In the genomic region with DNA sequence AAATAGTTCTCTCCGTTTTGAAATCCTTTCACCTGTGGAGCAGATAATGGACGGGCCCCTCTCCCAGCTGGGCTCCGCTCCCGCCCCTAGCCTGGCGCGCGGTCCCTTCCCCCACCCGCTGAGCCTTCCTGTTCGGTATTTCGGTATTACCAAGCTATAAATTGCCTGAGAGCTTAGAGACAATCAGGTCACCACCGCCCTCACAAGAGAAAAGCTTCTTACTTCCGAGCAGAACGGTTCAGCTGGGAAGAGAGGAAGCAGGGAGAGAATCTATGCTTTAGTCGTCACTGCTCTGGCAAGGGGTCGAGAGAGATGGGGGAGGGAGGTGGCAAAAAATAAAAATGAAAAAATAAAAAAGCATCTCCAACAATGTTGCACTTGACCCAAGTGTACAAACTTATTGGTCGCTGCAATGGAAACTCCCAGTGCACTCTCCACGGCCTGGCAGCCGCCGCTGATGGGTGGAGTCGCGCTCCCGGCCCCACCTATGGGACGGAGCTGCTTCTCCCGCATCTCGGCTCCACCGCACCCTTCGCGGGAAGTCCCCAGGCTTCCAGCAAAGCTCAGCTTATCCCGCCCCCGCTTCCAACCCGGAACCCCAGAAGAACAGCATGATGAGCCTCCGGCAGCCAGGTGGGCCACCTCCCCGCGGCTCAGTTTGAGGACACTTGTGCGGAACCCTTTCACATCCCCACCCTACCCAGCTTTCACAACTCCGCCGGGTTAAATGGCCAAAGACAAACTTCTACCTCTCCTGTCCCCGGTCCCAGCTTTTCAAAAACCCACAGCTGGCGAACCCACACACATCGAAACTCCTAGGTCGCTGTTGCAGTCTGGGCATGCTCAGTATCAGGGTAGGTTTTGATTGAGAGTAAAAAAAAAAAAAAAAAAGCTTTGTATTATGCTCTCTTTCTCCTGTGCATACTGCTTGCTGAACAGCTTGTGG, we compare ENCODE assay signal across 9 cellular contexts. TPM values are rescaled to one million over a fixed set of nuclear protein-coding genes. Genes with fewer than 3 reads are reported as not detected.
DNase-seq lines count a peak whose midpoint lies in the region; ATAC-seq, FAIRE-seq and TF ChIP-seq lines count a peak whose summit lies in the region.
"Had no signal": no experiment of that assay in that cellular context is flagged by ENCODE, and none has a peak within 500 bp of the region (broad histone marks: within the 10 kb centered on the region; RNA-seq: fewer than 3 reads in every experiment).

No MANE protein-coding gene starts in this region.

- WGBS in H1 (ENCODE audit: extremely low coverage in 1 of 2, insufficient coverage in 1 of 2, insufficient read length in 1 of 2, insufficient replicate concordance in 2 of 2, low coverage in 1 of 2, low lambda C conversion rate in 2 of 2, missing lambda C conversion rate in 1 of 2), 2 experiments, result 1% methylated on average over 34 of the region's 41 CpGs; no CpG with 5 or more reads in 1 of the 2 experiments

- H2AFZ ChIP-seq in H1 (ENCODE audit: low read length), result peak overlapping the region; percentile 69

- POLR2A ChIA-PET in AG04450 (lab: Yijun Ruan, JAX), result interaction anchor here (0.6 to 1.6 kb wide), 4 partner anchors 65 to 1328 kb away, joined by 3 to 9 read pairs (median 4); no protein-coding TSS in a partner anchor
- POLR2A ChIA-PET in H1 (lab: Charles Lee; ENCODE audit: partially characterized antibody), result interaction anchor here (0.6 to 2.6 kb wide), 26 partner anchors 9 to 1365 kb away, joined by 3 to 9 read pairs (median 4); no protein-coding TSS in a partner anchor

- H4K91ac ChIP-seq in H1 (replicated peaks; ENCODE audit: insufficient read length, low read length), result peak overlapping the region; percentile 72

- H3K23me2 ChIP-seq in H1 (ENCODE audit: low read depth, low read length), result peaks cover 4% of the 10 kb centered on the region

- no peaks in the 10 kb centered on the region; the same call in 1 of the 2 replicates for H3K9me3 ChIP-seq in AG04450 (ENCODE audit: control insufficient read depth, insufficient read depth, low read length)
- H3K9me3 ChIP-seq in H1 (ENCODE audit: insufficient read depth in 2 of 2, low read depth in 1 of 2, low read length in 1 of 2), result no peaks in the 10 kb centered on the region
- H3K9me3 ChIP-seq: neutrophil had no signal

- H2AK5ac ChIP-seq in H1 (ENCODE audit: low read depth, low read length), result no peak overlapping the region

- no peak overlapping the region for H2BK20ac ChIP-seq in H1 (ENCODE audit: low read length)

- DNase-seq in AG04450 (ENCODE audit: low read depth, low spot score), result no peak
- peak; percentile 89 for DNase-seq in NCI-H774 (lab: John Stamatoyannopoulos, UW)
- peak; percentile 50 to 86 for DNase-seq in H1 (ENCODE audit: low read depth in 1 of 2, low spot score in 2 of 2)
- DNase-seq in mesenteric fat pad (ENCODE audit: low spot score), result peak; percentile 83
- DNase-seq in activated effector memory CD4-positive, alpha-beta T cell treated with anti-CD3 and anti-CD28 coated beads, Interleukin-2, amount 50 U/mL, for 16 hours, result no peak
- no peak for DNase-seq in activated CD4-positive, alpha-beta T cell treated with anti-CD3 and anti-CD28 coated beads, Interleukin-2, amount 50 U/mL, for 1 hour

- peak overlapping the region; percentile 59; the same call in 1 of the 2 replicates for H4K8ac ChIP-seq in H1 (ENCODE audit: extremely low read depth, insufficient read depth, low read length)

- peaks cover 5 to 41% of the 10 kb centered on the region in 2 experiments for H3K79me2 ChIP-seq in H1 (ENCODE audit: control insufficient read depth in 1 of 2, insufficient read depth in 2 of 2, low read length in 2 of 2)

- peak overlapping the region; percentile 55 to 65 (median 56); a peak in 6 of 7 replicates for H3K9ac ChIP-seq in H1 (replicated peaks in 1 of 4; ENCODE audit: extremely low read depth in 1 of 4, low read depth in 3 of 4, low read length in 3 of 4)

- H2BK5ac ChIP-seq in H1 (ENCODE audit: low read depth, low read length), result peak overlapping the region; percentile 90

- peaks cover 0 to 6% (median 0%) of the 10 kb centered on the region in 4 experiments; a peak in 3 of 7 replicates for H3K4me1 ChIP-seq in H1 (replicated peaks in 1 of 4; ENCODE audit: control insufficient read depth in 3 of 4, insufficient read depth in 4 of 4, low read length in 3 of 4)

- TF ChIP-seq EP300 in H1 (IDR thresholded peaks at IDR 0.05; ENCODE audit: borderline replicate concordance in 1 of 2, low read depth in 2 of 2, low read length in 2 of 2), result peak in 1 of 2 experiments; percentile 88; a peak in 1 of 3 replicates

- H3K27me3 ChIP-seq in AG04450 (ENCODE audit: control insufficient read depth, insufficient read depth, low read length), result no peaks in the 10 kb centered on the region
- H3K27me3 ChIP-seq in H1 (replicated peaks in 1 of 4; ENCODE audit: control insufficient read depth in 3 of 4, extremely low read depth in 1 of 4, insufficient read depth in 3 of 4, low read length in 3 of 4), result no peaks in the 10 kb centered on the region

- peak overlapping the region; percentile 71 for H3K56ac ChIP-seq in H1 (replicated peaks; ENCODE audit: insufficient read length, low read depth, low read length)

- H2BK120ac ChIP-seq in H1 (replicated peaks; ENCODE audit: low read depth, low read length), result peak overlapping the region; percentile 26

- peak overlapping the region; percentile 29 for H3K4ac ChIP-seq in H1 (replicated peaks; ENCODE audit: insufficient read length, low read depth, low read length)

- H4K20me1 ChIP-seq in H1 (replicated peaks in 1 of 2; ENCODE audit: control insufficient read depth in 1 of 2, insufficient read depth in 2 of 2, low read length in 2 of 2), result peaks cover 0 to 2% of the 10 kb centered on the region in 2 experiments

- CTCF ChIA-PET in AG04450 (lab: Charles Lee), result interaction anchor here (0.6 to 2.1 kb wide), 5 partner anchors 10 to 507 kb away, joined by 3 to 5 read pairs (median 3); no protein-coding TSS in a partner anchor
- CTCF ChIA-PET in H1 (lab: Charles Lee; ENCODE audit: partially characterized antibody), result interaction anchor here (0.6 to 1.3 kb wide), 8 partner anchors 9 to 256 kb away, joined by 3 to 5 read pairs (median 4); no protein-coding TSS in a partner anchor

- H3K23ac ChIP-seq in H1 (ENCODE audit: insufficient read length), result no peak overlapping the region

- peak; percentile 59 to 62 for TF ChIP-seq POLR2A in H1 (IDR thresholded peaks at IDR 0.05; ENCODE audit: control extremely low read depth in 1 of 2, low read depth in 2 of 2, low read length in 2 of 2)

- H2BK12ac ChIP-seq in H1 (ENCODE audit: low read depth, low read length), result no peak overlapping the region; the same call in 1 of the 2 replicates

- TF ChIP-seq RAD21 in H1 (IDR thresholded peaks at IDR 0.05 in 1 of 2, conservative IDR thresholded peaks at IDR 0.05 in 1 of 2; ENCODE audit: low read depth in 2 of 2, low read length in 2 of 2), result peak; percentile 14 to 28; a peak in 3 of 4 replicates

- TF ChIP-seq CTCF in AG04450 (IDR thresholded peaks at IDR 0.05; ENCODE audit: low read depth, low read length) (no peak), H1 (IDR thresholded peaks at IDR 0.05; ENCODE audit: control extremely low read depth in 1 of 3, insufficient read depth in 1 of 3, low read depth in 1 of 3, low read length in 3 of 3) (no peak)

- H2BK15ac ChIP-seq in H1 (ENCODE audit: low read length), result no peak overlapping the region

- H4K5ac ChIP-seq in H1 (ENCODE audit: insufficient read length, low read depth, low read length), result peak overlapping the region; percentile 96

- H3K4me2 ChIP-seq in H1 (ENCODE audit: insufficient read depth in 1 of 2, low read depth in 2 of 2, low read length in 2 of 2), result peak overlapping the region; percentile 83

- no peak overlapping the region for H3K14ac ChIP-seq in H1 (ENCODE audit: insufficient read length)

- FAIRE-seq in H1 (lab: Jason Lieb, UNC), result no peak

- no peaks in the 10 kb centered on the region for H3K36me3 ChIP-seq in H1 (ENCODE audit: control insufficient read depth in 2 of 4, insufficient read depth in 4 of 4, low read length in 3 of 4)
- H3K36me3 ChIP-seq: neutrophil had no signal

- ATAC-seq in GM19025 (IDR thresholded peaks at IDR 0.05; ENCODE audit: low read depth, unreplicated experiment), result peak; percentile 36
- ATAC-seq in HG03378 (IDR thresholded peaks at IDR 0.05; ENCODE audit: unreplicated experiment), result peak; percentile 42

- H3K27ac ChIP-seq in AG04450 (ENCODE audit: low read depth, low read length), result peak overlapping the region; percentile 52
- H3K27ac ChIP-seq in H1 (ENCODE audit: low read depth, low read length), result peak overlapping the region; percentile 62
- H3K27ac ChIP-seq: neutrophil had no signal

- no peaks in the 10 kb centered on the region for H3K79me1 ChIP-seq in H1 (ENCODE audit: low read depth, low read length)

- H3K4me3 ChIP-seq in AG04450 (ENCODE audit: low read depth, low read length) (peak overlapping the region; percentile 87), H1 (ENCODE audit: extremely low read depth in 1 of 4, insufficient read depth in 2 of 4, low read depth in 3 of 4, low read length in 4 of 4) (peak overlapping the region; percentile 82 to 86 (median 84))

- H3K18ac ChIP-seq in H1 (ENCODE audit: extremely low read depth, low read length), result peak overlapping the region; percentile 72; the same call in 1 of the 2 replicates

TF ChIP-seq in H1, 55 proteins besides CTCF, POLR2A, EP300 and RAD21 (continues in another document):
- TF ChIP-seq TEAD4 (IDR thresholded peaks at IDR 0.05; ENCODE audit: low read depth, low read length), result peak; percentile 45; the same call in 1 of the 2 replicates
- no peak for TF ChIP-seq RXRA (IDR thresholded peaks at IDR 0.05; ENCODE audit: insufficient read depth, low read depth, low read length)
- no peak for TF ChIP-seq GTF2F1 (IDR thresholded peaks at IDR 0.05; ENCODE audit: borderline replicate concordance, low read depth, low read length)
- TF ChIP-seq ZNF274 (IDR thresholded peaks at IDR 0.05; ENCODE audit: borderline replicate concordance, extremely low read depth, low read length), result no peak

RNA-seq across cellular contexts. Expression of a gene that starts 0.8 kb away (rescaled TPM):
- 5.0 and 6.8 TPM in 2 replicates for polyA plus RNA-seq in AG04450 (2011; rRNA removed)
- polyA minus RNA-seq in AG04450 (2011; rRNA and poly(A)+ RNA removed), result 4.3 and 8.8 TPM in 2 replicates
- total RNA-seq in H1 (2021; fragmentation: NEBNext Ultra II Directional; extraction: Animal tissue kit (Norgen Biotek cat#: 25700)), result 34.6 and 35.3 TPM in 2 replicates
- polyA plus RNA-seq in H1 (2011; rRNA removed), result 7.0 and 11.0 TPM in 2 replicates
- polyA plus RNA-seq in H1 (2011; cell fraction: cytosol; rRNA removed), result 10.7 TPM
- 13.2 TPM for polyA plus RNA-seq in H1 (2011; cell fraction: nucleus; rRNA removed)
- 13.5 to 25.3 TPM (median 15.7 TPM) in 4 replicates for polyA plus RNA-seq in H1 (2012, experiment 1 of 2)
- polyA plus RNA-seq in H1 (2012, experiment 2 of 2), result 1.5 TPM
- polyA plus RNA-seq in H1 (2013, experiment 1 of 2), result 55.5 TPM
- polyA plus RNA-seq in H1 (2013, experiment 2 of 2), result 62.8 TPM
- polyA minus RNA-seq in H1 (2011; rRNA and poly(A)+ RNA removed), result 22.1 and 26.7 TPM in 2 replicates
- 17.3 TPM for polyA minus RNA-seq in H1 (2011; cell fraction: cytosol; rRNA and poly(A)+ RNA removed)
- 75.8 TPM for polyA minus RNA-seq in H1 (2011; cell fraction: nucleus; rRNA and poly(A)+ RNA removed)
- 0.87 TPM for total RNA-seq in mesenteric fat pad

Comparison
In these comparisons a context has a peak if more than half of its experiments do, and no peak if none do; other contexts are left out.
1. DNase-seq: peak in NCI-H774 (single experiment), H1 (2 of 2) and mesenteric fat pad (single experiment); none in AG04450 (single experiment), activated effector memory CD4-positive, alpha-beta T cell treated with anti-CD3 and anti-CD28 coated beads, Interleukin-2, amount 50 U/mL, for 16 hours (single experiment) and activated CD4-positive, alpha-beta T cell treated with anti-CD3 and anti-CD28 coated beads, Interleukin-2, amount 50 U/mL, for 1 hour (single experiment).
2. RNA of a gene that starts 0.8 kb away (total RNA-seq): 34.6 to 35.3 TPM in H1; 0.87 TPM in mesenteric fat pad (single experiment); every median in the first group is over 10 times any median in the second.